In the genomic region with DNA sequence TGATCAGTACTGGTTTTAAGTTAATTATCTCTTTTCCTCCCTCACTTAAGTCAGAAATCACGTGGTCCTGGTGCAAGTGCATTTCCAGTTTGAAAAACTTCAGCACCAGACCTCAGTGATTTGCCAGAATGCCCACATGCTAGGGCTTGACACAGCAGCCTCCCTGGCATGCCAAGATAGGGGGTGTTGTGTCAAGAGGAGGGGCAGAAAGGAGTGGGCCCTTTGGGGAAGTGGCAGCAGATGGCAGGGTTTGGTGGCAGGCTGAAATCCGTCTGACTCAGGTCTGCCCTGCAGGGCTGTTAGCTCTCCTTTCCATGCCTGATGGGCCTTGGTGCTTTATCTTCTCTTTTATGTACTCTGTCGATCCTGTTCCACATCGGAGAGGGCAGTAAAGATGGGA, we compare ENCODE assay signal across 12 cellular contexts. TPM values are rescaled to one million over a fixed set of nuclear protein-coding genes. Genes with fewer than 3 reads are reported as not detected.
DNase-seq lines count a peak whose midpoint lies in the region; ATAC-seq and TF ChIP-seq lines count a peak whose summit lies in the region.
"Had no signal": no experiment of that assay in that cellular context is flagged by ENCODE, and none has a peak within 500 bp of the region (broad histone marks: within the 10 kb centered on the region; RNA-seq: fewer than 3 reads in every experiment).

No MANE protein-coding gene starts in this region.

- H3K4me3 ChIP-seq in PC-3 (ENCODE audit: low read length) (no peak overlapping the region), right cardiac atrium (ENCODE audit: low read length) (no peak overlapping the region), transverse colon (no peak overlapping the region)
- H3K4me3 ChIP-seq: psoas muscle had no signal

- no peaks in the 10 kb centered on the region for H4K20me1 ChIP-seq in PC-3 (ENCODE audit: low read length)

- H3K9me3 ChIP-seq in PC-3 (ENCODE audit: low read length), result no peaks in the 10 kb centered on the region
- no peaks in the 10 kb centered on the region for H3K9me3 ChIP-seq in right cardiac atrium (ENCODE audit: control insufficient read depth, low read length)
- H3K9me3 ChIP-seq in transverse colon, result no peaks in the 10 kb centered on the region
- H3K9me3 ChIP-seq: psoas muscle had no signal

- in situ Hi-C loops in transverse colon (cut with MboI; ENCODE audit: low pct_ligation_motif_present in 1 of 4, low pct_unique_long_range_greater_than_20kb in 1 of 4, low sequenced_read_pairs in 3 of 4), result no loop called here

- BruUV-seq in PC-3 (replicated peaks; lab: Mats Ljungman, UMichigan), result no TSS peak

- H3F3A ChIP-seq in PC-3 (ENCODE audit: low read length, unreplicated experiment), result no peaks in the 10 kb centered on the region

- H3K4me2 ChIP-seq in PC-3 (ENCODE audit: low read length), result no peak overlapping the region

- intact Hi-C loops in left cardiac atrium (cut with DNase I) (no loop called here), Right ventricle myocardium inferior (cut with DNase I) (no loop called here), PC-3 (cut with micrococcal nuclease) (no loop called here), right cardiac atrium (cut with DNase I) (no loop called here), transverse colon (cut with DNase I; ENCODE audit: low total_unique reads) (no loop called here)

- H3K27ac ChIP-seq in PC-3 (ENCODE audit: low read length), result no peak overlapping the region
- H3K27ac ChIP-seq in right cardiac atrium (ENCODE audit: low read length), result no peak overlapping the region
- H3K27ac ChIP-seq in transverse colon, result peak overlapping the region; percentile 14 to 70 (median 60)
- H3K27ac ChIP-seq: psoas muscle had no signal

- TF ChIP-seq CTCF in PC-3 (conservative IDR thresholded peaks at IDR 0.05; ENCODE audit: low read depth, low read length) (no peak), transverse colon (IDR thresholded peaks at IDR 0.05) (no peak)

- no peak overlapping the region for H3K9ac ChIP-seq in PC-3 (ENCODE audit: low read length)

- H3K27me3 ChIP-seq in PC-3 (ENCODE audit: low read length), result no peaks in the 10 kb centered on the region
- H3K27me3 ChIP-seq in right cardiac atrium (ENCODE audit: control insufficient read depth, insufficient read depth), result no peaks in the 10 kb centered on the region
- no peaks in the 10 kb centered on the region for H3K27me3 ChIP-seq in transverse colon

- POLR2A ChIA-PET in PC-3 (lab: Charles Lee; ENCODE audit: unreplicated experiment), result no interaction called here

- ATAC-seq in left cardiac atrium, result peak; percentile 45 to 49
- ATAC-seq in Right ventricle myocardium inferior, result no peak
- 0 out of 2 replicates have a peak, but pooled peaks have one; percentile 24 for ATAC-seq in PC-3
- peak; percentile 34 to 36 for ATAC-seq in right cardiac atrium
- ATAC-seq in activated T-helper 17 cell treated with anti-CD3 and anti-CD28 coated beads, Interleukin-2, amount 50 U/mL, for 72 hours (replicated peaks), result no peak
- ATAC-seq in GM19452 (IDR thresholded peaks at IDR 0.05; ENCODE audit: unreplicated experiment), result no peak

- no peak for TF ChIP-seq EP300 in transverse colon (IDR thresholded peaks at IDR 0.05; ENCODE audit: low read depth)

- no peaks in the 10 kb centered on the region for H3K27me3 Mint-ChIP-seq in activated T-helper 17 cell treated with anti-CD3 and anti-CD28 coated beads, Interleukin-2, amount 50 U/mL, for 72 hours
- H3K27me3 Mint-ChIP-seq: activated naive CD8-positive, alpha-beta T cell; CD4-positive, alpha-beta T cell had no signal

- H3K9me2 ChIP-seq in PC-3 (replicated peaks; ENCODE audit: low read length), result no peaks in the 10 kb centered on the region

- no peak overlapping the region for H3K27ac Mint-ChIP-seq in activated T-helper 17 cell treated with anti-CD3 and anti-CD28 coated beads, Interleukin-2, amount 50 U/mL, for 72 hours
- H3K27ac Mint-ChIP-seq: activated naive CD8-positive, alpha-beta T cell; CD4-positive, alpha-beta T cell had no signal

- no peaks in the 10 kb centered on the region for H3K79me2 ChIP-seq in PC-3 (ENCODE audit: low read length)

- no peak overlapping the region for H3K4me3 Mint-ChIP-seq in activated T-helper 17 cell treated with anti-CD3 and anti-CD28 coated beads, Interleukin-2, amount 50 U/mL, for 72 hours
- H3K4me3 Mint-ChIP-seq: activated naive CD8-positive, alpha-beta T cell; CD4-positive, alpha-beta T cell had no signal

- H3K36me3 ChIP-seq in PC-3 (ENCODE audit: low read depth, low read length), result no peaks in the 10 kb centered on the region
- no peaks in the 10 kb centered on the region for H3K36me3 ChIP-seq in transverse colon

- no peaks in the 10 kb centered on the region for H3K4me1 ChIP-seq in PC-3 (ENCODE audit: insufficient read depth, low read length)
- H3K4me1 ChIP-seq in right cardiac atrium (ENCODE audit: control insufficient read depth, insufficient read depth, low read length), result peaks cover 4% of the 10 kb centered on the region
- H3K4me1 ChIP-seq in transverse colon, result peaks cover 0 to 25% (median 13%) of the 10 kb centered on the region in 4 donors

- no peaks in the 10 kb centered on the region for H3K9me3 Mint-ChIP-seq in activated T-helper 17 cell treated with anti-CD3 and anti-CD28 coated beads, Interleukin-2, amount 50 U/mL, for 72 hours
- H3K9me3 Mint-ChIP-seq: CD4-positive, alpha-beta T cell had no signal

- TF ChIP-seq POLR2A in transverse colon (IDR thresholded peaks at IDR 0.05), result no peak

- 47% methylated on average over 4 of the region's 4 CpGs for WGBS in right cardiac atrium
- WGBS in transverse colon (ENCODE audit: low coverage in 1 of 2), 2 donors, result 40% methylated on average over 4 of the region's 4 CpGs; no CpG with 5 or more reads in 1 of the 2 donors

- peaks cover 9% of the 10 kb centered on the region for H3K36me3 Mint-ChIP-seq in activated T-helper 17 cell treated with anti-CD3 and anti-CD28 coated beads, Interleukin-2, amount 50 U/mL, for 72 hours (ENCODE audit: low read depth)

- H2AFZ ChIP-seq in PC-3 (ENCODE audit: low read length), result no peak overlapping the region

- DNase-seq in left cardiac atrium, result no peak
- no peak for DNase-seq in Right ventricle myocardium inferior (ENCODE audit: missing footprints)
- no peak for DNase-seq in PC-3
- no peak for DNase-seq in right cardiac atrium
- DNase-seq in transverse colon, result peak; percentile 13
- DNase-seq in NCI-H526 (lab: John Stamatoyannopoulos, UW), result no peak
- DNase-seq: CD4-positive, alpha-beta T cell; NCI-H2081 treated with DMSO at 0.1 percent for 48 hours; psoas muscle had no signal

- H3K4me1 Mint-ChIP-seq in activated T-helper 17 cell treated with anti-CD3 and anti-CD28 coated beads, Interleukin-2, amount 50 U/mL, for 72 hours, result peaks cover 18% of the 10 kb centered on the region

- CTCF ChIA-PET in PC-3 (lab: Charles Lee), result no interaction called here

RNA-seq across cellular contexts. Expression of a gene that starts 23.4 kb away (rescaled TPM):
- total RNA-seq in left cardiac atrium, result 10 to 100 TPM; 13.3 to 15.1 TPM
- total RNA-seq in Right ventricle myocardium inferior, result 13.3 TPM
- 11.1 and 14.5 TPM in 2 replicates for total RNA-seq in PC-3 (2014; rRNA removed)
- 10 to 100 TPM; 11.4 to 17.3 (median 13.7) TPM for total RNA-seq in right cardiac atrium
- polyA plus RNA-seq in right cardiac atrium, result 7.7 TPM
- 10 to 100 TPM in 3 of 4 donors, 1 to 10 TPM in 1; 7.6 to 29.5 (median 16.6) TPM for total RNA-seq in transverse colon
- total RNA-seq in activated T-helper 17 cell treated with anti-CD3 and anti-CD28 coated beads, Interleukin-2, amount 50 U/mL, for 72 hours, result 10 to 100 TPM; 17.8 to 27.1 TPM

RNA-seq across cellular contexts. Expression of a gene that starts 49.7 kb away (rescaled TPM):
- total RNA-seq in left cardiac atrium (10 to 100 TPM in 1 of 2 donors, 1 to 10 TPM in 1; 8.1 to 12.1 TPM), Right ventricle myocardium inferior (14.7 TPM), PC-3 (2014; rRNA removed) (4.9 and 6.9 TPM in 2 replicates), right cardiac atrium (10 to 100 TPM; 10.1 to 16.9 (median 12.2) TPM), transverse colon (10 to 100 TPM in 3 of 4 donors, not detected in 1; 11.1 to 16.9 (median 16.7) TPM)
- 15.5 TPM for polyA plus RNA-seq in right cardiac atrium
- 10 to 100 TPM; 10.0 to 15.1 TPM for total RNA-seq in activated T-helper 17 cell treated with anti-CD3 and anti-CD28 coated beads, Interleukin-2, amount 50 U/mL, for 72 hours

RNA-seq across cellular contexts. Expression of a gene that starts 50.0 kb away (rescaled TPM):
- total RNA-seq in left cardiac atrium (10 to 100 TPM; 19.0 to 24.2 TPM), Right ventricle myocardium inferior (23.2 TPM), PC-3 (2014; rRNA removed) (28.8 and 30.0 TPM in 2 replicates), right cardiac atrium (10 to 100 TPM; 15.7 to 24.9 (median 18.3) TPM), transverse colon (10 to 100 TPM in 3 of 4 donors, 1 to 10 TPM in 1; 9.2 to 25.1 (median 18.8) TPM)
- 26.0 TPM for polyA plus RNA-seq in right cardiac atrium
- total RNA-seq in activated T-helper 17 cell treated with anti-CD3 and anti-CD28 coated beads, Interleukin-2, amount 50 U/mL, for 72 hours, result 10 to 100 TPM; 16.1 to 19.1 TPM

Comparison
In these comparisons a context has a peak if more than half of its experiments do, and no peak if none do; other contexts are left out.
1. ATAC-seq: peak in left cardiac atrium (2 of 2), PC-3 (single experiment) and right cardiac atrium (2 of 2); none in Right ventricle myocardium inferior (single experiment), activated T-helper 17 cell treated with anti-CD3 and anti-CD28 coated beads, Interleukin-2, amount 50 U/mL, for 72 hours (single experiment) and GM19452 (single experiment).
2. H3K27ac ChIP-seq: peak in transverse colon (4 of 4); none in PC-3 (single experiment) and right cardiac atrium (single experiment).